Comparison of ENCODE assay signal across 8 cellular contexts in genomic region chr9:79571309-79572031, GRCh38. TPM values are rescaled to one million over a fixed set of nuclear protein-coding genes. Genes with fewer than 3 reads are reported as not detected.
DNase-seq lines count a peak whose midpoint lies in the region; ATAC-seq and TF ChIP-seq lines count a peak whose summit lies in the region.

TLE4 (plus strand) TSS chr9:79571965; CDS start chr9:79572791, 826 bp downstream.

- H3K36me3 ChIP-seq in RWPE2 (ENCODE audit: low read depth) = no peaks in the 10 kb centered on the region
- H3K36me3 ChIP-seq in naive thymus-derived CD4-positive, alpha-beta T cell (ENCODE audit: control insufficient read depth in 2 of 3, insufficient read depth in 3 of 3, low read length in 3 of 3) = peaks cover 0 to 9% (median 0%) of the 10 kb centered on the region in 3 experiments

- TF ChIP-seq CTCF in LNCaP clone FGC (IDR thresholded peaks at IDR 0.05; ENCODE audit: control insufficient read depth, extremely low read depth, insufficient read depth) = no peak
- no peak for TF ChIP-seq CTCF in RWPE2 (IDR thresholded peaks at IDR 0.05; ENCODE audit: poor library complexity, severe bottlenecking)
- TF ChIP-seq CTCF in fibroblast of mammary gland (conservative IDR thresholded peaks at IDR 0.05; ENCODE audit: control insufficient read depth, insufficient read depth, low read depth, low read length) = no peak

- intact Hi-C loops in naive thymus-derived CD4-positive, alpha-beta T cell (cut with micrococcal nuclease) = loop anchor here (1.0 to 10.0 kb wide), 18 partner anchors 11 to 1539 kb away; partner anchors contain the start of genes PSAT1 (in 2 of the 2) and GNAQ (in 1 of the 2)

- peaks cover 3% of the 10 kb centered on the region for H3K4me1 ChIP-seq in RWPE2 (ENCODE audit: insufficient read depth, poor library complexity, severe bottlenecking)
- peaks cover 17 to 19% of the 10 kb centered on the region in 2 donors for H3K4me1 ChIP-seq in naive thymus-derived CD4-positive, alpha-beta T cell (ENCODE audit: control insufficient read depth in 2 of 2, insufficient read depth in 2 of 2, low read length in 2 of 2)

- peaks cover 22 to 40% (median 32%) of the 10 kb centered on the region in 7 donors for H3K4me1 Mint-ChIP-seq in naive thymus-derived CD4-positive, alpha-beta T cell
- peaks cover 36% of the 10 kb centered on the region for H3K4me1 Mint-ChIP-seq in stimulated activated memory B cell treated with anti-CD40 and anti-IgM and Interleukin-4, amounts not matched to agents 10 μg/mL and 1 μg/mL and 100 μg/mL, for 72 hours

- H3K27me3 Mint-ChIP-seq in naive thymus-derived CD4-positive, alpha-beta T cell = peaks cover 0 to 34% (median 5%) of the 10 kb centered on the region in 5 donors
- H3K27me3 Mint-ChIP-seq in stimulated activated memory B cell treated with anti-CD40 and anti-IgM and Interleukin-4, amounts not matched to agents 10 μg/mL and 1 μg/mL and 100 μg/mL, for 72 hours = peaks cover 11% of the 10 kb centered on the region

- peak within 1 kb of the TSS in 4 of 9 donors; percentile 52 to 74 (median 68) for H3K27ac Mint-ChIP-seq in naive thymus-derived CD4-positive, alpha-beta T cell
- no peak within 1 kb of the TSS for H3K27ac Mint-ChIP-seq in stimulated activated memory B cell treated with anti-CD40 and anti-IgM and Interleukin-4, amounts not matched to agents 10 μg/mL and 1 μg/mL and 100 μg/mL, for 72 hours

- ATAC-seq in RWPE2 (ENCODE audit: low read depth) = peak; percentile 91
- peak; percentile 90 for ATAC-seq in naive thymus-derived CD4-positive, alpha-beta T cell
- peak; percentile 95 for ATAC-seq in stimulated activated memory B cell treated with anti-CD40 and anti-IgM and Interleukin-4, amounts not matched to agents 10 μg/mL and 1 μg/mL and 100 μg/mL, for 72 hours

- no peaks in the 10 kb centered on the region for H3K9me3 ChIP-seq in RWPE2 (ENCODE audit: severe bottlenecking)
- H3K9me3 ChIP-seq in naive thymus-derived CD4-positive, alpha-beta T cell (ENCODE audit: control insufficient read depth in 2 of 3, low read length in 3 of 3) = no peaks in the 10 kb centered on the region

- H3K27ac ChIP-seq in RWPE2 (ENCODE audit: poor library complexity, severe bottlenecking) = peak within 1 kb of the TSS; percentile 56
- peak within 1 kb of the TSS; percentile 87 for H3K27ac ChIP-seq in naive thymus-derived CD4-positive, alpha-beta T cell (ENCODE audit: low read depth, low read length)

- peak within 1 kb of the TSS; percentile 47 for H3K4me3 ChIP-seq in LNCaP clone FGC (ENCODE audit: low read depth, low read length)
- peak within 1 kb of the TSS; percentile 94 for H3K4me3 ChIP-seq in RWPE2 (ENCODE audit: severe bottlenecking)
- peak within 1 kb of the TSS; percentile 81 for H3K4me3 ChIP-seq in fibroblast of mammary gland (ENCODE audit: control insufficient read depth, low read depth, low read length)
- peak within 1 kb of the TSS; percentile 95 for H3K4me3 ChIP-seq in naive thymus-derived CD4-positive, alpha-beta T cell (ENCODE audit: low read length)

- DNase-seq in EH (ENCODE audit: low read depth) = peak; percentile 100
- DNase-seq in GOT3 (lab: John Stamatoyannopoulos, UW) = peak; percentile 91
- DNase-seq in LNCaP clone FGC (ENCODE audit: low read depth) = peak; percentile 100
- DNase-seq in RWPE2 (ENCODE audit: low spot score) = peak; percentile 99
- peak; percentile 99 for DNase-seq in activated T-helper 9 cell treated with anti-CD3 and anti-CD28 coated beads, Interleukin-2, amount 50 U/mL, for 16 hours (ENCODE audit: low read depth)
- peak; percentile 100 for DNase-seq in fibroblast of mammary gland (ENCODE audit: low read depth)
- DNase-seq in naive thymus-derived CD4-positive, alpha-beta T cell = peak; percentile 96 to 100 (median 100)

- POLR2A ChIA-PET in naive thymus-derived CD4-positive, alpha-beta T cell (lab: Charles Lee) = interaction anchor here (0.6 to 2.1 kb wide), 37 partner anchors 9 to 312 kb away, joined by 3 to 45 read pairs (median 4); no protein-coding TSS in a partner anchor

- CTCF ChIA-PET in naive thymus-derived CD4-positive, alpha-beta T cell (lab: Charles Lee) = interaction anchor here (0.7 to 1.4 kb wide), 4 partner anchors 10 to 28 kb away, joined by 3 to 6 read pairs (median 4); no protein-coding TSS in a partner anchor

- H3K4me3 Mint-ChIP-seq in naive thymus-derived CD4-positive, alpha-beta T cell = peak within 1 kb of the TSS in 7 of 10 donors; percentile 59 to 91 (median 78)
- H3K4me3 Mint-ChIP-seq in stimulated activated memory B cell treated with anti-CD40 and anti-IgM and Interleukin-4, amounts not matched to agents 10 μg/mL and 1 μg/mL and 100 μg/mL, for 72 hours = peak within 1 kb of the TSS; percentile 89

- no peaks in the 10 kb centered on the region for H3K27me3 ChIP-seq in RWPE2 (ENCODE audit: insufficient read depth, poor library complexity, severe bottlenecking)
- no peaks in the 10 kb centered on the region for H3K27me3 ChIP-seq in naive thymus-derived CD4-positive, alpha-beta T cell (ENCODE audit: control insufficient read depth in 2 of 2, insufficient read depth in 2 of 2, low read length in 2 of 2)

- peaks cover 0 to 12% (median under 1%) of the 10 kb centered on the region in 5 donors for H3K36me3 Mint-ChIP-seq in naive thymus-derived CD4-positive, alpha-beta T cell
- H3K36me3 Mint-ChIP-seq in stimulated activated memory B cell treated with anti-CD40 and anti-IgM and Interleukin-4, amounts not matched to agents 10 μg/mL and 1 μg/mL and 100 μg/mL, for 72 hours = peaks cover 8% of the 10 kb centered on the region

- peaks cover 0 to 4% (median 0%) of the 10 kb centered on the region in 11 donors for H3K9me3 Mint-ChIP-seq in naive thymus-derived CD4-positive, alpha-beta T cell
- no peaks in the 10 kb centered on the region for H3K9me3 Mint-ChIP-seq in stimulated activated memory B cell treated with anti-CD40 and anti-IgM and Interleukin-4, amounts not matched to agents 10 μg/mL and 1 μg/mL and 100 μg/mL, for 72 hours

RNA-seq across cellular contexts. Expression of gene TLE4, which starts in this region (rescaled TPM):
- 100 to 1,000 TPM in 4 of 5 experiments, 10 to 100 TPM in 1; 21.0 to 196 (median 106) TPM for total RNA-seq in naive thymus-derived CD4-positive, alpha-beta T cell
- 10 to 100 TPM; 28.1 to 29.7 TPM for polyA plus RNA-seq in naive thymus-derived CD4-positive, alpha-beta T cell

Comparison
In these comparisons a context has a peak if more than half of its experiments do, and no peak if none do; other contexts are left out.
1. Peak in every context shown above with its lines: DNase-seq, ATAC-seq, H3K4me3 ChIP-seq and H3K27ac ChIP-seq.